Comparison of ENCODE assay signal across 17 cellular contexts in genomic region chr1:226888816-226889215, GRCh38.
"Had no signal": no experiment of that assay in that cellular context is flagged by ENCODE, and none has a peak within 500 bp of the region (broad histone marks: within the 10 kb centered on the region; RNA-seq: fewer than 3 reads in every experiment).

No MANE protein-coding gene starts in this region.

- H3K4me3 Mint-ChIP-seq: mesothelial cell of epicardium had no signal

- H3K27me3 ChIP-seq: dorsolateral prefrontal cortex, esophagus muscularis mucosa, foreskin keratinocyte, gastroesophageal sphincter, heart left ventricle had no signal

- H3K9me3 Mint-ChIP-seq: mesothelial cell of epicardium had no signal

- H3K27ac ChIP-seq: coronary artery, dorsolateral prefrontal cortex, esophagus muscularis mucosa, foreskin keratinocyte, gastroesophageal sphincter, heart left ventricle, left ventricle myocardium inferior, lower lobe of right lung had no signal

- ATAC-seq: foreskin keratinocyte, gastroesophageal sphincter, heart left ventricle, left colon, left lobe of liver, lower lobe of right lung, mucosa of descending colon had no signal

- H3K9me3 ChIP-seq: esophagus muscularis mucosa, gastroesophageal sphincter, heart left ventricle, left ventricle myocardium inferior, lower lobe of right lung, mucosa of descending colon had no signal

- DNase-seq: dermis blood vessel endothelial cell; dorsolateral prefrontal cortex; effector CD4-positive, alpha-beta T cell; effector memory CD4-positive, alpha-beta T cell; foreskin keratinocyte; heart left ventricle; hippocampal formation; left colon; left ventricle myocardium inferior; lower lobe of right lung; mesenchymal stem cell; mucosa of descending colon had no signal

- H3K4me1 ChIP-seq: foreskin keratinocyte had no signal

- H3K27ac Mint-ChIP-seq: mesothelial cell of epicardium had no signal

- H3K4me3 ChIP-seq: coronary artery, dorsolateral prefrontal cortex, esophagus muscularis mucosa, gastroesophageal sphincter, heart left ventricle, left ventricle myocardium inferior, lower lobe of right lung, mucosa of descending colon had no signal
